In genomic region chr9:94301577-94301976, GRCh38 we compare ENCODE assay signal across 9 cellular contexts. TPM values are rescaled to one million over a fixed set of nuclear protein-coding genes. Genes with fewer than 3 reads are reported as not detected.
"Had no signal": no experiment of that assay in that cellular context is flagged by ENCODE, and none has a peak within 500 bp of the region (broad histone marks: within the 10 kb centered on the region; RNA-seq: fewer than 3 reads in every experiment).

No MANE protein-coding gene starts in this region.

- ATAC-seq: GM12878 had no signal

- H3K4me3 ChIP-seq: GM12878 had no signal

- FAIRE-seq: G401.6, GM12878, GM12891, GM12892, GM18507, GM19239 had no signal

- DNase-seq: GDM1, GF-D8 had no signal

RNA-seq across cellular contexts. Expression of gene NUTM2F, which starts 26.9 kb away (rescaled TPM):
- total RNA-seq: G401, GM12878 had no signal
- polyA plus RNA-seq: GM12878 had no signal
